In genomic region chr18:6764382-6764781, GRCh38 we compare ENCODE assay signal across 16 cellular contexts. TPM values are rescaled to one million over a fixed set of nuclear protein-coding genes. Genes with fewer than 3 reads are reported as not detected.
A peak's percentile ranks its signal among the peaks of the same experiment; 100 is the strongest.
DNase-seq lines count a peak whose midpoint lies in the region; ATAC-seq and TF ChIP-seq lines count a peak whose summit lies in the region.
"Had no signal": no experiment of that assay in that cellular context is flagged by ENCODE, and none has a peak within 500 bp of the region (broad histone marks: within the 10 kb centered on the region; RNA-seq: fewer than 3 reads in every experiment).

No MANE protein-coding gene starts in this region.

- H3K27ac Mint-ChIP-seq in nephron progenitor cell = peak overlapping the region; percentile 81
- H3K27ac Mint-ChIP-seq: CD4-positive, alpha-beta T cell; H9 had no signal

- H2AFZ ChIP-seq in MM.1S (ENCODE audit: low read length) = no peak overlapping the region

- H3K4me1 ChIP-seq in cardiac muscle cell (ENCODE audit: low read depth) (peaks cover 7% of the 10 kb centered on the region), adrenal gland (replicated peaks in 1 of 2) (no peaks in the 10 kb centered on the region), MM.1S (ENCODE audit: low read length) (peaks cover 7% of the 10 kb centered on the region)
- H3K4me1 ChIP-seq: A549 had no signal

- H3K36me3 Mint-ChIP-seq in nephron progenitor cell (ENCODE audit: low read depth) = peaks cover 38% of the 10 kb centered on the region

- H3K79me2 ChIP-seq in MM.1S (ENCODE audit: low read length) = no peaks in the 10 kb centered on the region

- H3K36me3 ChIP-seq in cardiac muscle cell (no peaks in the 10 kb centered on the region), adrenal gland (replicated peaks in 1 of 2) (no peaks in the 10 kb centered on the region), MM.1S (replicated peaks; ENCODE audit: insufficient read depth, low read length) (no peaks in the 10 kb centered on the region)
- H3K36me3 ChIP-seq: SJCRH30 had no signal

- H3K9me3 ChIP-seq in cardiac muscle cell (ENCODE audit: low read depth) (no peaks in the 10 kb centered on the region), adrenal gland (replicated peaks in 1 of 3) (no peaks in the 10 kb centered on the region), MM.1S (replicated peaks; ENCODE audit: insufficient read depth, low read length) (no peaks in the 10 kb centered on the region)
- H3K9me3 ChIP-seq: A549, SJCRH30 had no signal

- H4K20me1 ChIP-seq in MM.1S (ENCODE audit: insufficient read depth, low read length) = no peaks in the 10 kb centered on the region

- WGBS in adrenal gland, 4 donors = 49 to 61% (median 55%) methylated on average over 3 of the region's 3 CpGs

- no peak overlapping the region for H3K4me2 ChIP-seq in MM.1S (ENCODE audit: low read depth, low read length)
- H3K4me2 ChIP-seq: A549 had no signal

- DNase-seq in cardiac muscle cell (ENCODE audit: low read depth in 1 of 2, low spot score in 1 of 2) = no peak
- no peak for DNase-seq in left cardiac atrium
- DNase-seq in adrenal gland = peak in 4 of 7 donors; percentile 32 to 66 (median 37)
- no peak for DNase-seq in nephron progenitor cell
- no peak for DNase-seq in MM.1S
- DNase-seq in activated effector memory CD4-positive, alpha-beta T cell treated with anti-CD3 and anti-CD28 coated beads, Interleukin-2, amount 50 U/mL, for 16 hours = no peak
- DNase-seq in NOMO-1 treated with DMSO at 0.1 percent for 48 hours (lab: John Stamatoyannopoulos, UW; ENCODE audit: unreplicated experiment) = no peak
- DNase-seq: CD4-positive, alpha-beta T cell; DMS153; GF-D8; H9; NCI-H1417 treated with DMSO at 0.1 percent for 48 hours; NCI-H187 treated with DMSO at 0.1 percent for 48 hours; NCI-H748 treated with DMSO at 0.1 percent for 48 hours; SJCRH30 had no signal

- H3K9ac ChIP-seq in MM.1S (ENCODE audit: low read length) = no peak overlapping the region

- H3K4me3 ChIP-seq in cardiac muscle cell = no peak overlapping the region
- H3K4me3 ChIP-seq in adrenal gland = no peak overlapping the region
- no peak overlapping the region for H3K4me3 ChIP-seq in MM.1S (ENCODE audit: low read length)
- H3K4me3 ChIP-seq: A549, SJCRH30 had no signal

- H3K4me3 Mint-ChIP-seq in nephron progenitor cell = no peak overlapping the region
- H3K4me3 Mint-ChIP-seq: CD4-positive, alpha-beta T cell; H9 had no signal

- no peaks in the 10 kb centered on the region for H3K9me2 ChIP-seq in MM.1S (replicated peaks; ENCODE audit: insufficient read depth, low read length)

- no peak for ATAC-seq in left cardiac atrium
- ATAC-seq: A549 had no signal

- peaks cover 36% of the 10 kb centered on the region for H3K9me3 Mint-ChIP-seq in nephron progenitor cell
- H3K9me3 Mint-ChIP-seq: H9 had no signal

- peaks cover 38% of the 10 kb centered on the region for H3K4me1 Mint-ChIP-seq in nephron progenitor cell

- H3K27me3 Mint-ChIP-seq in nephron progenitor cell (ENCODE audit: low read depth, poor library complexity) = peaks cover 3% of the 10 kb centered on the region
- H3K27me3 Mint-ChIP-seq: CD4-positive, alpha-beta T cell had no signal

- TF ChIP-seq CTCF in cardiac muscle cell (IDR thresholded peaks at IDR 0.05; ENCODE audit: low read depth, low read length) = no peak
- no peak for TF ChIP-seq CTCF in adrenal gland (IDR thresholded peaks at IDR 0.05)
- no peak for TF ChIP-seq CTCF in nephron progenitor cell (IDR thresholded peaks at IDR 0.05)
- TF ChIP-seq CTCF in MM.1S (IDR thresholded peaks at IDR 0.05; ENCODE audit: low read length) = no peak

- H3K27me3 ChIP-seq in cardiac muscle cell (no peaks in the 10 kb centered on the region), adrenal gland (no peaks in the 10 kb centered on the region), MM.1S (replicated peaks; ENCODE audit: insufficient read depth, low read length) (no peaks in the 10 kb centered on the region)
- H3K27me3 ChIP-seq: SJCRH30 had no signal

- intact Hi-C loops in left cardiac atrium (cut with DNase I) = no loop called here
- intact Hi-C loops in adrenal gland (cut with DNase I) = no loop called here

- peak overlapping the region; percentile 68 for H3K27ac ChIP-seq in cardiac muscle cell
- H3K27ac ChIP-seq in adrenal gland = peak overlapping the region in 1 of 5 donors; percentile 31
- no peak overlapping the region for H3K27ac ChIP-seq in MM.1S (ENCODE audit: low read length)
- H3K27ac ChIP-seq: A549, SJCRH30 had no signal

- no peak for TF ChIP-seq POLR2A in adrenal gland (IDR thresholded peaks at IDR 0.05)

- H3F3A ChIP-seq in MM.1S (ENCODE audit: insufficient read depth, low read length) = no peaks in the 10 kb centered on the region

RNA-seq across cellular contexts. Expression of gene ARHGAP28, which starts 34.9 kb away (rescaled TPM):
- total RNA-seq in cardiac muscle cell (19.3 and 23.7 TPM in 2 replicates), left cardiac atrium (1 to 10 TPM; 1.8 to 3.5 TPM), adrenal gland (10 to 100 TPM in 2 of 8 donors, 1 to 10 TPM in 6; 2.9 to 12.0 (median 8.1) TPM)
- polyA plus RNA-seq in cardiac muscle cell (13.6 and 19.5 TPM in 2 replicates), adrenal gland (1 to 10 TPM; 2.7 to 7.3 (median 3.0) TPM)
- total RNA-seq: CD4-positive, alpha-beta T cell had no signal

Comparison
In these comparisons a context has a peak if more than half of its experiments do, and no peak if none do; other contexts are left out.
1. DNase-seq: peak in adrenal gland (4 of 7); none in cardiac muscle cell (0 of 2), left cardiac atrium (single experiment), nephron progenitor cell (single experiment), MM.1S (single experiment), activated effector memory CD4-positive, alpha-beta T cell treated with anti-CD3 and anti-CD28 coated beads, Interleukin-2, amount 50 U/mL, for 16 hours (single experiment) and NOMO-1 treated with DMSO at 0.1 percent for 48 hours (single experiment).